In the genomic region with DNA sequence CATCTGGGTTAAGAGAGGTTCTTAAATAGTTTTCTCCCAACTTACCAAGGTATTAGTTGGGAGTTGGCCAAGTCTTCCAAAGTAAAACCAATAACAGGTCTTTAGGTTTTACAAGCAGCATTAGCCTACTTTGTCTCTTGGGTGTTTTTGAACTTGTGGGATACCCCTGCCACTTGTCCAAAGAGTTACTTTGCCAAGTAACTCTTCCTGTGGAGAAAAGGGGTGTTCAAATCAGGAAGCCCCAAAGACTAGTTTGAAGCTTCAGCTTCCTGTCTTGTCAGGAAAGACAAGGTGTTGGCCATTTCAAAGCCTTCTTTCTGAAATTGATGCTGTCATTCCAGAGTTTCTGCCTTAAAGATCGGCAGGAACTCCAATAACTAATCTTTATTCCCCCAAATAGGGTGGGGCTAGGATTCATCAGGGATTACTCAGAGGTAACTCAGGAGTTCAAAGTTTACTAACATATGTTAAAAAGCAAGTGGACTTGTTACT, we compare ENCODE assay signal across 8 cellular contexts. TPM values are rescaled to one million over a fixed set of nuclear protein-coding genes. Genes with fewer than 3 reads are reported as not detected.
A peak's percentile ranks its signal among the peaks of the same experiment; 100 is the strongest.
DNase-seq lines count a peak whose midpoint lies in the region; ATAC-seq, FAIRE-seq and TF ChIP-seq lines count a peak whose summit lies in the region.

No MANE protein-coding gene starts in this region.

- peak overlapping the region; percentile 93 for H3K4me2 ChIP-seq in OCI-LY7 (ENCODE audit: low read length)

- TSS peak; percentile 65 for BruUV-seq in OCI-LY7 (replicated peaks; lab: Mats Ljungman, UMichigan)

- CTCF ChIA-PET in OCI-LY7 (lab: Charles Lee; ENCODE audit: unreplicated experiment): no interaction called here

- peak overlapping the region; percentile 80 for H2AFZ ChIP-seq in OCI-LY7 (ENCODE audit: low read length)

- intact Hi-C loops in OCI-LY7 (cut with micrococcal nuclease; ENCODE audit: unreplicated experiment): no loop called here

- no peak for TF ChIP-seq CTCF in OCI-LY7 (conservative IDR thresholded peaks at IDR 0.05; ENCODE audit: low read length)
- TF ChIP-seq CTCF in neural crest cell (conservative IDR thresholded peaks at IDR 0.05): no peak

- H3K27ac ChIP-seq in OCI-LY7 (ENCODE audit: low read depth, low read length, poor library complexity, severe bottlenecking): peak overlapping the region; percentile 59

- H3K4me1 Mint-ChIP-seq in effector memory CD8-positive, alpha-beta T cell (ENCODE audit: low read depth in 2 of 2): peaks cover 30 to 61% of the 10 kb centered on the region in 2 donors
- H3K4me1 Mint-ChIP-seq in neural crest cell: peaks cover 18% of the 10 kb centered on the region

- H3K79me2 ChIP-seq in OCI-LY7 (ENCODE audit: insufficient read depth, low read depth, low read length): peaks cover 17% of the 10 kb centered on the region; the same call in 1 of the 2 replicates

- no peaks in the 10 kb centered on the region for H4K20me1 ChIP-seq in OCI-LY7 (ENCODE audit: insufficient read depth, low read length)

- H3K4me3 Mint-ChIP-seq in effector memory CD8-positive, alpha-beta T cell: peak overlapping the region; percentile 91 to 94
- peak overlapping the region; percentile 96 for H3K4me3 Mint-ChIP-seq in neural crest cell

- peak; percentile 5 for FAIRE-seq in GM18507 (lab: Jason Lieb, UNC)

- H3K27ac Mint-ChIP-seq in effector memory CD8-positive, alpha-beta T cell: peak overlapping the region; percentile 92 to 93
- peak overlapping the region; percentile 87 for H3K27ac Mint-ChIP-seq in neural crest cell (ENCODE audit: unreplicated experiment)

- H3K36me3 ChIP-seq in OCI-LY7 (ENCODE audit: insufficient read depth, low read length): peaks cover 35% of the 10 kb centered on the region

- POLR2A ChIA-PET in OCI-LY7 (lab: Charles Lee): interaction anchor here (1.0 to 1.6 kb wide), 2 partner anchors 12 to 79 kb away, joined by 4 to 5 read pairs; partner anchors contain the start of gene VAPB

- H3K4me1 ChIP-seq in OCI-LY7 (ENCODE audit: insufficient read depth, low read length, poor library complexity, severe bottlenecking): peaks cover 25% of the 10 kb centered on the region

- H3K9me3 Mint-ChIP-seq in effector memory CD8-positive, alpha-beta T cell: no peaks in the 10 kb centered on the region
- H3K9me3 Mint-ChIP-seq in neural crest cell: no peaks in the 10 kb centered on the region

- H3K27me3 Mint-ChIP-seq in effector memory CD8-positive, alpha-beta T cell: no peaks in the 10 kb centered on the region
- no peaks in the 10 kb centered on the region for H3K27me3 Mint-ChIP-seq in neural crest cell (ENCODE audit: low read depth)

- H3K4me3 ChIP-seq in OCI-LY7 (ENCODE audit: low read depth, low read length, poor library complexity, severe bottlenecking): peak overlapping the region; percentile 94

- H3K9me3 ChIP-seq in OCI-LY7 (ENCODE audit: low read length): no peaks in the 10 kb centered on the region

- H3K36me3 Mint-ChIP-seq in effector memory CD8-positive, alpha-beta T cell (ENCODE audit: insufficient read depth): peaks cover 52% of the 10 kb centered on the region
- H3K36me3 Mint-ChIP-seq in neural crest cell (ENCODE audit: low read depth): peaks cover 12% of the 10 kb centered on the region

- no peak for DNase-seq in GM18507 (ENCODE audit: extremely low spot score, insufficient read length, low read depth)
- DNase-seq in OCI-LY7 (ENCODE audit: low spot score): peak; percentile 38
- peak in 1 of 3 experiments; percentile 7 for DNase-seq in effector memory CD8-positive, alpha-beta T cell
- DNase-seq in neural crest cell (ENCODE audit: low read depth, low spot score): no peak
- DNase-seq in ecto neural progenitor cell (ENCODE audit: low spot score): no peak
- DNase-seq in retina: no peak

- no peak for ATAC-seq in effector memory CD8-positive, alpha-beta T cell (replicated peaks)
- ATAC-seq in HG02571 (IDR thresholded peaks at IDR 0.05; ENCODE audit: unreplicated experiment): no peak
- ATAC-seq in HG02588 (IDR thresholded peaks at IDR 0.05; ENCODE audit: unreplicated experiment): no peak

- H3K9me2 ChIP-seq in OCI-LY7 (ENCODE audit: insufficient read depth, low read length): no peaks in the 10 kb centered on the region

RNA-seq across cellular contexts. Expression of gene RAB22A, which starts 0.8 kb away (rescaled TPM):
- 6.8 and 7.0 TPM in 2 replicates for total RNA-seq in OCI-LY7 (2014; rRNA removed; shearing (Covaris generic))
- total RNA-seq in OCI-LY7 (2022) (13.4 and 14.1 TPM in 2 replicates), neural crest cell (15.5 and 16.1 TPM in 2 replicates)
